8 cellular contexts compared by ENCODE assay signal in genomic region chr1:2227341-2228156, GRCh38. TPM values are rescaled to one million over a fixed set of nuclear protein-coding genes. Genes with fewer than 3 reads are reported as not detected.
DNase-seq lines count a peak whose midpoint lies in the region; ATAC-seq lines count a peak whose summit lies in the region.

No MANE protein-coding gene starts in this region.

- peak overlapping the region; percentile 96 for H3K9ac ChIP-seq in mesenchymal stem cell (ENCODE audit: low read length)

- peak overlapping the region; percentile 32 for H3K4me3 ChIP-seq in effector memory CD4-positive, alpha-beta T cell (ENCODE audit: insufficient read depth, low read depth, low read length, poor library complexity, severe bottlenecking)
- H3K4me3 ChIP-seq in mesenchymal stem cell (ENCODE audit: insufficient read depth in 1 of 2, low read depth in 1 of 2, low read length in 2 of 2), result peak overlapping the region; percentile 80 to 81

- H3K4ac ChIP-seq in mesenchymal stem cell (ENCODE audit: low read depth in 1 of 2, low read length in 2 of 2), result peak overlapping the region; percentile 100

- H2BK15ac ChIP-seq in mesenchymal stem cell (ENCODE audit: low read depth, poor library complexity, severe bottlenecking), result peak overlapping the region; percentile 97

- peak overlapping the region; percentile 97 for H2AK5ac ChIP-seq in mesenchymal stem cell (ENCODE audit: low read length, severe bottlenecking)

- peak overlapping the region; percentile 99 to 100 for H3K18ac ChIP-seq in mesenchymal stem cell (ENCODE audit: low read depth in 1 of 2, low read length in 2 of 2)

- peak overlapping the region in 1 of 2 experiments; percentile 100 for H3K14ac ChIP-seq in mesenchymal stem cell (ENCODE audit: low read length in 2 of 2)

- peaks cover 10% of the 10 kb centered on the region for H3K4me1 ChIP-seq in effector memory CD4-positive, alpha-beta T cell (ENCODE audit: control insufficient read depth, insufficient read depth, low read length, poor library complexity, severe bottlenecking)
- H3K4me1 ChIP-seq in mesenchymal stem cell (ENCODE audit: control insufficient read depth, insufficient read depth, low read depth, low read length), result peaks cover 29% of the 10 kb centered on the region

- H2BK5ac ChIP-seq in mesenchymal stem cell (ENCODE audit: low read depth, low read length, poor library complexity, severe bottlenecking), result peak overlapping the region; percentile 88

- 0% methylated on average over 21 of the region's 130 CpGs for WGBS in mesenchymal stem cell

- H3K9me3 ChIP-seq in effector memory CD4-positive, alpha-beta T cell (ENCODE audit: control insufficient read depth, low read length), result no peaks in the 10 kb centered on the region
- H3K9me3 ChIP-seq in mesenchymal stem cell (ENCODE audit: control insufficient read depth, low read length), result no peaks in the 10 kb centered on the region

- H3K23ac ChIP-seq in mesenchymal stem cell (ENCODE audit: low read length in 2 of 2), result peak overlapping the region in 1 of 2 experiments; percentile 86

- H3K27me3 ChIP-seq in effector memory CD4-positive, alpha-beta T cell (replicated peaks; ENCODE audit: control insufficient read depth, insufficient read depth, low read length, poor library complexity, severe bottlenecking), result no peaks in the 10 kb centered on the region
- no peaks in the 10 kb centered on the region for H3K27me3 ChIP-seq in mesenchymal stem cell (ENCODE audit: control insufficient read depth in 1 of 2, insufficient read depth in 1 of 2, low read length in 2 of 2)

- DNase-seq in COR-L47 (lab: John Stamatoyannopoulos, UW) (peak; percentile 93), HS-5 (ENCODE audit: low read depth) (peak; percentile 80), NOMO-1 (lab: John Stamatoyannopoulos, UW; ENCODE audit: unreplicated experiment in 2 of 2) (peak; percentile 92 to 97), mesenchymal stem cell (peak; percentile 96)
- DNase-seq in activated CD8-positive, alpha-beta memory T cell treated with anti-CD3 and anti-CD28 coated beads for 48 hours (ENCODE audit: low read depth in 2 of 3, low spot score in 2 of 3), result peak; percentile 91 to 96 (median 94)
- DNase-seq in effector memory CD4-positive, alpha-beta T cell, result peak; percentile 87 to 91 (median 88)
- DNase-seq in stimulated activated CD8-positive, alpha-beta memory T cell treated with anti-CD3 and anti-CD28 coated beads, Interleukin-12 subunit alpha, Interleukin-12 subunit beta, amount 100 ng/mL, for 1 hour (ENCODE audit: low read depth), result peak; percentile 84

- H2BK120ac ChIP-seq in mesenchymal stem cell (ENCODE audit: low read depth, low read length), result peak overlapping the region; percentile 100

- peak; percentile 91 for ATAC-seq in GM21360 (IDR thresholded peaks at IDR 0.05; ENCODE audit: unreplicated experiment)

- peak overlapping the region; percentile 99 for H4K8ac ChIP-seq in mesenchymal stem cell (ENCODE audit: low read length)

- H3K27ac ChIP-seq in effector memory CD4-positive, alpha-beta T cell (ENCODE audit: insufficient read depth, low read length, poor library complexity, severe bottlenecking), result peak overlapping the region; percentile 61
- peak overlapping the region; percentile 55 for H3K27ac ChIP-seq in mesenchymal stem cell (ENCODE audit: low read length, poor library complexity, severe bottlenecking)

- H3K79me1 ChIP-seq in mesenchymal stem cell (replicated peaks; ENCODE audit: low read length, poor library complexity, severe bottlenecking), result peaks cover 6% of the 10 kb centered on the region

- peak overlapping the region; percentile 96 for H3K4me2 ChIP-seq in mesenchymal stem cell (ENCODE audit: low read length, poor library complexity, severe bottlenecking)

- peak overlapping the region; percentile 71 to 92 for H2BK12ac ChIP-seq in mesenchymal stem cell (ENCODE audit: low read length in 2 of 2)

- H3K36me3 ChIP-seq in effector memory CD4-positive, alpha-beta T cell (ENCODE audit: control insufficient read depth, insufficient read depth, low read length), result peaks cover 5% of the 10 kb centered on the region
- peaks cover 0 to 18% of the 10 kb centered on the region in 2 experiments for H3K36me3 ChIP-seq in mesenchymal stem cell (ENCODE audit: control insufficient read depth in 1 of 2, insufficient read depth in 2 of 2, low read depth in 1 of 2, low read length in 2 of 2)

- peak overlapping the region; percentile 80 for H2AFZ ChIP-seq in mesenchymal stem cell (ENCODE audit: low read depth, low read length)

- H4K91ac ChIP-seq in mesenchymal stem cell (ENCODE audit: low read length), result peak overlapping the region; percentile 100

RNA-seq across cellular contexts. Expression of gene SKI, which starts 0.6 kb away (rescaled TPM):
- polyA plus RNA-seq in mesenchymal stem cell (2013, experiment 1 of 2), result 43.3 TPM
- 44.2 TPM for polyA plus RNA-seq in mesenchymal stem cell (2013, experiment 2 of 2)

RNA-seq across cellular contexts. Expression of gene FAAP20, which starts 33.0 kb away (rescaled TPM):
- polyA plus RNA-seq in mesenchymal stem cell (2013, experiment 1 of 2), result 84.5 TPM
- 86.1 TPM for polyA plus RNA-seq in mesenchymal stem cell (2013, experiment 2 of 2)

Comparison
In these comparisons a context has a peak if more than half of its experiments do, and no peak if none do; other contexts are left out.
1. Peak in every context shown above with its lines: DNase-seq, ATAC-seq, H3K4me3 ChIP-seq and H3K27ac ChIP-seq.